20 cellular contexts compared by ENCODE assay signal in genomic region chr4:148072789-148073188, GRCh38.
"Had no signal": no experiment of that assay in that cellular context is flagged by ENCODE, and none has a peak within 500 bp of the region (broad histone marks: within the 10 kb centered on the region; RNA-seq: fewer than 3 reads in every experiment).

No MANE protein-coding gene starts in this region.

- H3K36me3 ChIP-seq: MG63 had no signal

- H3K4me1 ChIP-seq: SJSA1 had no signal

- H3K9me3 ChIP-seq: MG63, SJSA1 had no signal

- DNase-seq: KBM-7, MG63, NCI-H1092, NCI-H1105 treated with DMSO at 0.1 percent for 48 hours, NCI-H1436, NCI-H187, NCI-H2029, NCI-H2081 treated with DMSO at 0.1 percent for 48 hours, NCI-H2171, NCI-H226, NCI-H446, NCI-H510A, NCI-H524 treated with DMSO at 0.1 percent for 48 hours, NCI-H69, NCI-H774, Right ventricle myocardium superior, RPMI8226, SIG-M5 had no signal

- H3K4me3 ChIP-seq: MG63, SJSA1, SK-N-MC had no signal

- H3K27ac ChIP-seq: SJSA1, SK-N-MC had no signal

- H3K27me3 ChIP-seq: MG63, SJSA1 had no signal
